ENCODE assay signal across 1 cellular context in genomic region chr2:218322756-218323525, GRCh38.
TF ChIP-seq lines count a peak whose summit lies in the region.

No MANE protein-coding gene starts in this region.

TF ChIP-seq in HepG2, 621 proteins besides CTCF, POLR2A, EP300 and RAD21 (continued from another document and continues in another):
- TF ChIP-seq ZNF318 (CRISPR knock-in tag; IDR thresholded peaks at IDR 0.05): no peak
- TF ChIP-seq STAT6 (CRISPR knock-in tag; IDR thresholded peaks at IDR 0.05; ENCODE audit: borderline replicate concordance): no peak
- 0 out of 2 replicates have a peak, but pooled peaks have one; percentile 30 for TF ChIP-seq MNT (IDR thresholded peaks at IDR 0.05)
- no peak; the same call in 1 of the 2 replicates for TF ChIP-seq MTA1 (CRISPR knock-in tag; IDR thresholded peaks at IDR 0.05; ENCODE audit: borderline replicate concordance)
- peak; percentile 63; the same call in 1 of the 2 replicates for TF ChIP-seq KDM5B (CRISPR knock-in tag; IDR thresholded peaks at IDR 0.05; ENCODE audit: borderline replicate concordance)
- TF ChIP-seq ZNF704 (CRISPR knock-in tag; IDR thresholded peaks at IDR 0.05; ENCODE audit: borderline replicate concordance): no peak
- no peak for TF ChIP-seq TMF1 (CRISPR knock-in tag; IDR thresholded peaks at IDR 0.05; ENCODE audit: low read depth)
- TF ChIP-seq ZBTB46 (CRISPR knock-in tag; IDR thresholded peaks at IDR 0.05; ENCODE audit: borderline replicate concordance): no peak
- peak; percentile 71 for TF ChIP-seq XRCC5 (optimal IDR thresholded peaks at IDR 0.05; ENCODE audit: low read length)
- TF ChIP-seq BRD4 (CRISPR knock-in tag; IDR thresholded peaks at IDR 0.05): no peak
- TF ChIP-seq FOXK1 (CRISPR knock-in tag; IDR thresholded peaks at IDR 0.05; ENCODE audit: borderline replicate concordance, low read depth): no peak; the same call in 1 of the 2 replicates
- TF ChIP-seq MBD4 (IDR thresholded peaks at IDR 0.05; ENCODE audit: borderline replicate concordance, low read length): no peak
- 0 out of 2 replicates have a peak, but pooled peaks have one; percentile 53 for TF ChIP-seq ZFP82 (CRISPR knock-in tag; IDR thresholded peaks at IDR 0.05; ENCODE audit: borderline replicate concordance)
- TF ChIP-seq GZF1 (CRISPR knock-in tag; IDR thresholded peaks at IDR 0.05): no peak
- no peak for TF ChIP-seq JUN (CRISPR knock-in tag; IDR thresholded peaks at IDR 0.05)
- TF ChIP-seq CHCHD3 (CRISPR knock-in tag; IDR thresholded peaks at IDR 0.05): no peak
- peak; percentile 93 for TF ChIP-seq KLF12 (CRISPR knock-in tag; IDR thresholded peaks at IDR 0.05; ENCODE audit: borderline replicate concordance)
- TF ChIP-seq TBL1XR1 (IDR thresholded peaks at IDR 0.05; ENCODE audit: borderline replicate concordance, low read length, partially characterized antibody): peak; percentile 58
- no peak for TF ChIP-seq ADNP (CRISPR knock-in tag; IDR thresholded peaks at IDR 0.05)
- TF ChIP-seq SALL2 (CRISPR knock-in tag; IDR thresholded peaks at IDR 0.05): no peak; the same call in 1 of the 2 replicates
- no peak for TF ChIP-seq TCF7 (IDR thresholded peaks at IDR 0.05; ENCODE audit: low read depth)
- no peak for TF ChIP-seq NFYC (CRISPR knock-in tag; IDR thresholded peaks at IDR 0.05)
- no peak; the same call in none of the 2 replicates for TF ChIP-seq NFIB (CRISPR knock-in tag; IDR thresholded peaks at IDR 0.05; ENCODE audit: borderline replicate concordance)
- no peak; the same call in 1 of the 2 replicates for TF ChIP-seq TBX3 (IDR thresholded peaks at IDR 0.05; ENCODE audit: borderline replicate concordance)
- TF ChIP-seq ZSCAN20 (CRISPR knock-in tag; IDR thresholded peaks at IDR 0.05; ENCODE audit: borderline replicate concordance): 0 out of 2 replicates have a peak, but pooled peaks have one; percentile 24
- TF ChIP-seq E2F2 (CRISPR knock-in tag; IDR thresholded peaks at IDR 0.05; ENCODE audit: borderline replicate concordance): peak; percentile 11; the same call in 1 of the 2 replicates
- no peak for TF ChIP-seq ZBTB42 (CRISPR knock-in tag; IDR thresholded peaks at IDR 0.05)
- no peak for TF ChIP-seq ZNF660 (CRISPR knock-in tag; IDR thresholded peaks at IDR 0.05; ENCODE audit: borderline replicate concordance, low read depth)
- peak; percentile 81 for TF ChIP-seq POLR2AphosphoS5 (IDR thresholded peaks at IDR 0.05; ENCODE audit: low read depth, low read length)
- no peak for TF ChIP-seq SIN3B (IDR thresholded peaks at IDR 0.05; ENCODE audit: low read length)
- TF ChIP-seq ZUFSP (CRISPR knock-in tag; IDR thresholded peaks at IDR 0.05; ENCODE audit: borderline replicate concordance): no peak
- 0 out of 2 replicates have a peak, but pooled peaks have one; percentile 71 for TF ChIP-seq ZNF766 (CRISPR knock-in tag; IDR thresholded peaks at IDR 0.05; ENCODE audit: borderline replicate concordance)
- peak; percentile 59; the same call in 1 of the 2 replicates for TF ChIP-seq FOXP4 (CRISPR knock-in tag; IDR thresholded peaks at IDR 0.05)
- no peak for TF ChIP-seq GLI4 (CRISPR knock-in tag; IDR thresholded peaks at IDR 0.05; ENCODE audit: borderline replicate concordance)
- no peak for TF ChIP-seq PRPF4 (IDR thresholded peaks at IDR 0.05; ENCODE audit: low read depth, low read length, poor library complexity, severe bottlenecking)
- TF ChIP-seq ZNF260 (CRISPR knock-in tag; IDR thresholded peaks at IDR 0.05; ENCODE audit: borderline replicate concordance, low read depth): no peak
- no peak for TF ChIP-seq ARID2 (CRISPR knock-in tag; IDR thresholded peaks at IDR 0.05; ENCODE audit: borderline replicate concordance)
- 0 out of 2 replicates have a peak, but pooled peaks have one; percentile 34 for TF ChIP-seq TGIF2 (CRISPR knock-in tag; IDR thresholded peaks at IDR 0.05)
- peak; percentile 73; the same call in 1 of the 2 replicates for TF ChIP-seq ZNF790 (CRISPR knock-in tag; IDR thresholded peaks at IDR 0.05; ENCODE audit: borderline replicate concordance)
